In genomic region chr20:33689973-33690372, GRCh38 we compare ENCODE assay signal across 10 cellular contexts. TPM values are rescaled to one million over a fixed set of nuclear protein-coding genes. Genes with fewer than 3 reads are reported as not detected.
DNase-seq lines count a peak whose midpoint lies in the region; ATAC-seq and TF ChIP-seq lines count a peak whose summit lies in the region.
"Had no signal": no experiment of that assay in that cellular context is flagged by ENCODE, and none has a peak within 500 bp of the region (broad histone marks: within the 10 kb centered on the region; RNA-seq: fewer than 3 reads in every experiment).

No MANE protein-coding gene starts in this region.

- TF ChIP-seq CTCF in progenitor cell of endocrine pancreas (IDR thresholded peaks at IDR 0.05; ENCODE audit: unreplicated experiment) = no peak

- CTCF ChIA-PET in activated naive CD4-positive, alpha-beta T cell treated with anti-CD3 and anti-CD28 coated beads, Interleukin-2, amount 10 ng/mL, durations not matched to agents 7 days and 5 days (lab: Charles Lee) = interaction anchor here (0.8 to 2.0 kb wide), 3 partner anchors 11 to 238 kb away, joined by 4 to 6 read pairs (median 4); no protein-coding TSS in a partner anchor

- peaks cover 3% of the 10 kb centered on the region for H3K36me3 Mint-ChIP-seq in activated naive CD4-positive, alpha-beta T cell treated with anti-CD3 and anti-CD28 coated beads, Interleukin-2, amount 10 ng/mL, durations not matched to agents 7 days and 5 days
- H3K36me3 Mint-ChIP-seq in naive thymus-derived CD8-positive, alpha-beta T cell = no peaks in the 10 kb centered on the region
- no peaks in the 10 kb centered on the region for H3K36me3 Mint-ChIP-seq in progenitor cell of endocrine pancreas (ENCODE audit: insufficient read depth)

- no peaks in the 10 kb centered on the region for H3K27me3 Mint-ChIP-seq in activated naive CD4-positive, alpha-beta T cell treated with anti-CD3 and anti-CD28 coated beads, Interleukin-2, amount 10 ng/mL, durations not matched to agents 7 days and 5 days
- H3K27me3 Mint-ChIP-seq in naive thymus-derived CD8-positive, alpha-beta T cell = no peaks in the 10 kb centered on the region
- H3K27me3 Mint-ChIP-seq in progenitor cell of endocrine pancreas = no peaks in the 10 kb centered on the region

- peak overlapping the region; percentile 95 for H3K27ac Mint-ChIP-seq in activated naive CD4-positive, alpha-beta T cell treated with anti-CD3 and anti-CD28 coated beads, Interleukin-2, amount 10 ng/mL, durations not matched to agents 7 days and 5 days
- peak overlapping the region; percentile 52 to 97 (median 80) for H3K27ac Mint-ChIP-seq in naive thymus-derived CD8-positive, alpha-beta T cell
- no peak overlapping the region for H3K27ac Mint-ChIP-seq in progenitor cell of endocrine pancreas

- DNase-seq in DMS53 (lab: John Stamatoyannopoulos, UW) (peak; percentile 68), RPMI7951 (ENCODE audit: low read depth) (peak; percentile 92), NCI-H2227 treated with DMSO at 0.1 percent for 48 hours (lab: John Stamatoyannopoulos, UW) (no peak), NCI-H2029 treated with DMSO at 0.1 percent for 48 hours (lab: John Stamatoyannopoulos, UW) (no peak), progenitor cell of endocrine pancreas (ENCODE audit: low spot score, unreplicated experiment) (no peak)
- peak; percentile 76 for DNase-seq in activated naive CD4-positive, alpha-beta T cell treated with anti-CD3 and anti-CD28 coated beads, Interleukin-2, amount 10 ng/mL, durations not matched to agents 7 days and 5 days
- DNase-seq in naive thymus-derived CD8-positive, alpha-beta T cell = peak; percentile 34 to 81 (median 57)

- peak overlapping the region; percentile 57 for H3K4me3 Mint-ChIP-seq in activated naive CD4-positive, alpha-beta T cell treated with anti-CD3 and anti-CD28 coated beads, Interleukin-2, amount 10 ng/mL, durations not matched to agents 7 days and 5 days
- H3K4me3 Mint-ChIP-seq in naive thymus-derived CD8-positive, alpha-beta T cell = peak overlapping the region; percentile 45 to 82 (median 69)
- no peak overlapping the region for H3K4me3 Mint-ChIP-seq in progenitor cell of endocrine pancreas (ENCODE audit: low read depth)

- H3K9me3 Mint-ChIP-seq in activated naive CD4-positive, alpha-beta T cell treated with anti-CD3 and anti-CD28 coated beads, Interleukin-2, amount 10 ng/mL, durations not matched to agents 7 days and 5 days = no peaks in the 10 kb centered on the region
- no peaks in the 10 kb centered on the region for H3K9me3 Mint-ChIP-seq in naive thymus-derived CD8-positive, alpha-beta T cell
- no peaks in the 10 kb centered on the region for H3K9me3 Mint-ChIP-seq in progenitor cell of endocrine pancreas (ENCODE audit: low read depth)

- POLR2A ChIA-PET in naive thymus-derived CD8-positive, alpha-beta T cell (lab: Charles Lee) = interaction anchor here (0.7 to 2.8 kb wide), 7 partner anchors 22 to 987 kb away, joined by 3 to 15 read pairs (median 4); partner anchors contain the start of genes ACTL10, EIF2S2, PIGU and PXMP4

- peaks cover 64% of the 10 kb centered on the region for H3K4me1 Mint-ChIP-seq in activated naive CD4-positive, alpha-beta T cell treated with anti-CD3 and anti-CD28 coated beads, Interleukin-2, amount 10 ng/mL, durations not matched to agents 7 days and 5 days
- peaks cover 19 to 41% (median 33%) of the 10 kb centered on the region in 4 donors for H3K4me1 Mint-ChIP-seq in naive thymus-derived CD8-positive, alpha-beta T cell
- H3K4me1 Mint-ChIP-seq in progenitor cell of endocrine pancreas (ENCODE audit: low read depth) = peaks cover 20% of the 10 kb centered on the region

- ATAC-seq in naive thymus-derived CD8-positive, alpha-beta T cell = peak; percentile 49 to 57
- no peak for ATAC-seq in HG02884 (IDR thresholded peaks at IDR 0.05; ENCODE audit: unreplicated experiment)

RNA-seq across cellular contexts. Expression of gene E2F1, which starts 3.8 kb away (rescaled TPM):
- 28.7 and 33.3 TPM in 2 replicates for total RNA-seq in RPMI7951 (2014; rRNA removed; shearing (Covaris generic))
- 1 to 10 TPM; 1.3 to 1.4 TPM for total RNA-seq in naive thymus-derived CD8-positive, alpha-beta T cell
- polyA plus RNA-seq in naive thymus-derived CD8-positive, alpha-beta T cell = under 1 TPM; 0.19 to 0.49 (median 0.34) TPM
- 26.2 and 26.5 TPM in 2 replicates for total RNA-seq in progenitor cell of endocrine pancreas

RNA-seq across cellular contexts. Expression of gene NECAB3, which starts 15.7 kb away (rescaled TPM):
- total RNA-seq in RPMI7951 (2014; rRNA removed; shearing (Covaris generic)) = 39.3 and 43.9 TPM in 2 replicates
- total RNA-seq in naive thymus-derived CD8-positive, alpha-beta T cell = 10 to 100 TPM; 10.8 to 12.8 TPM
- 1 to 10 TPM; 1.1 to 1.8 (median 1.4) TPM for polyA plus RNA-seq in naive thymus-derived CD8-positive, alpha-beta T cell
- total RNA-seq in progenitor cell of endocrine pancreas = 68.3 and 74.6 TPM in 2 replicates

RNA-seq across cellular contexts. Expression of gene ACTL10, which starts 23.2 kb away (rescaled TPM):
- 0.49 TPM in 1 of 2 replicates, not detected in the other for total RNA-seq in RPMI7951 (2014; rRNA removed; shearing (Covaris generic))
- total RNA-seq in naive thymus-derived CD8-positive, alpha-beta T cell = 1 to 10 TPM; 3.7 to 4.5 TPM
- 1 to 10 TPM; 1.8 to 3.2 (median 1.9) TPM for polyA plus RNA-seq in naive thymus-derived CD8-positive, alpha-beta T cell
- total RNA-seq in progenitor cell of endocrine pancreas = 0.36 and 0.38 TPM in 2 replicates

RNA-seq across cellular contexts. Expression of gene C20orf144, which starts 27.8 kb away (rescaled TPM):
- total RNA-seq in RPMI7951 (2014; rRNA removed; shearing (Covaris generic)) = 0.24 and 0.39 TPM in 2 replicates
- under 1 TPM; 0.38 to 0.47 TPM for total RNA-seq in naive thymus-derived CD8-positive, alpha-beta T cell
- polyA plus RNA-seq in naive thymus-derived CD8-positive, alpha-beta T cell = not detected
- total RNA-seq in progenitor cell of endocrine pancreas = 0.27 TPM in 1 of 2 replicates, not detected in the other
- total RNA-seq: mesenteric fat pad, urinary bladder had no signal

RNA-seq across cellular contexts. Expression of gene PXMP4, which starts 30.1 kb away (rescaled TPM):
- 16.9 and 20.8 TPM in 2 replicates for total RNA-seq in RPMI7951 (2014; rRNA removed; shearing (Covaris generic))
- 10 to 100 TPM; 10.7 to 12.1 TPM for total RNA-seq in naive thymus-derived CD8-positive, alpha-beta T cell
- polyA plus RNA-seq in naive thymus-derived CD8-positive, alpha-beta T cell = 10 to 100 TPM in 2 of 3 donors, 1 to 10 TPM in 1; 8.9 to 16.1 (median 16.0) TPM
- 5.0 and 6.1 TPM in 2 replicates for total RNA-seq in progenitor cell of endocrine pancreas

Comparison
In these comparisons a context has a peak if more than half of its experiments do, and no peak if none do; other contexts are left out.
1. DNase-seq: peak in DMS53 (single experiment), RPMI7951 (single experiment), activated naive CD4-positive, alpha-beta T cell treated with anti-CD3 and anti-CD28 coated beads, Interleukin-2, amount 10 ng/mL, durations not matched to agents 7 days and 5 days (single experiment) and naive thymus-derived CD8-positive, alpha-beta T cell (10 of 10); none in NCI-H2227 treated with DMSO at 0.1 percent for 48 hours (single experiment), NCI-H2029 treated with DMSO at 0.1 percent for 48 hours (single experiment) and progenitor cell of endocrine pancreas (single experiment).
2. RNA of gene E2F1, which starts 3.8 kb away (total RNA-seq): 28.7 to 33.3 TPM in RPMI7951 and 26.2 to 26.5 TPM in progenitor cell of endocrine pancreas; 1.3 to 1.4 TPM in naive thymus-derived CD8-positive, alpha-beta T cell; every median in the first group is over 10 times any median in the second.